ENCODE assay signal across 14 cellular contexts in the genomic region with DNA sequence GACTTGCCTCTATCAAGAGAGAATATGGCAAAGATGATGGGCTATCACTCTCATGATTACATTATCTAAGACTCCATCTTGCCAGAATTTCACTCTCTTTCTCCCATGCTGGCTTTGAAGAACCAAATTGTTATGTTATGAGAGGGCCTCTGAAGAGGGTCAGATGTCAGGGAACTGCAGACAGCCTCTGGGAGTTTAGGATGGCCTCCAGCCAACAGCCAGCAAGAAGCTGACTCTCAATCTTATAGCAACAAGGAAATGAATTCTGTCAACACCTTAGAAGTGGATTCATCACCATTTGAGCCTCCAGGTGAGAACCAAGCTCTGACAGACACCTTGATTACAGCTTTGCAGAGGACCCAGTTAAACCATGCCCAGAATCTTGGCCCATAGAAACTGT.
"Had no signal": no experiment of that assay in that cellular context is flagged by ENCODE, and none has a peak within 500 bp of the region (broad histone marks: within the 10 kb centered on the region; RNA-seq: fewer than 3 reads in every experiment).

No MANE protein-coding gene starts in this region.

- H3K27ac ChIP-seq: body of pancreas, esophagus muscularis mucosa had no signal

- DNase-seq: activated CD4-positive, alpha-beta T cell treated with anti-CD3 and anti-CD28 coated beads for 36 hours; activated CD8-positive, alpha-beta T cell treated with anti-CD3 and anti-CD28 coated beads for 36 hours; activated naive CD4-positive, alpha-beta T cell treated with anti-CD3 and anti-CD28 coated beads for 36 hours; activated T-cell treated with anti-CD3 and anti-CD28 coated beads, Interleukin-2, amount 50 U/mL, for 24 hours; body of pancreas; effector CD4-positive, alpha-beta T cell; midbrain; nephron progenitor cell; nucleus accumbens; retina; stimulated activated CD4-positive, alpha-beta T cell treated with anti-CD3 and anti-CD28 coated beads, Interleukin-12 subunit alpha, Interleukin-12 subunit beta, amount 100 ng/mL, for 4 hours; stimulated activated CD4-positive, alpha-beta T cell treated with anti-CD3 and anti-CD28 coated beads, Interleukin-1b, Interleukin-23, amount 100 ng/mL, for 48 hours; T-cell had no signal

- H3K4me1 ChIP-seq: body of pancreas, esophagus muscularis mucosa had no signal

- H3K36me3 ChIP-seq: esophagus muscularis mucosa had no signal

- H3K27me3 ChIP-seq: body of pancreas, esophagus muscularis mucosa had no signal

- H3K4me3 ChIP-seq: body of pancreas, esophagus muscularis mucosa had no signal
